22 cellular contexts compared by ENCODE assay signal in the genomic region with DNA sequence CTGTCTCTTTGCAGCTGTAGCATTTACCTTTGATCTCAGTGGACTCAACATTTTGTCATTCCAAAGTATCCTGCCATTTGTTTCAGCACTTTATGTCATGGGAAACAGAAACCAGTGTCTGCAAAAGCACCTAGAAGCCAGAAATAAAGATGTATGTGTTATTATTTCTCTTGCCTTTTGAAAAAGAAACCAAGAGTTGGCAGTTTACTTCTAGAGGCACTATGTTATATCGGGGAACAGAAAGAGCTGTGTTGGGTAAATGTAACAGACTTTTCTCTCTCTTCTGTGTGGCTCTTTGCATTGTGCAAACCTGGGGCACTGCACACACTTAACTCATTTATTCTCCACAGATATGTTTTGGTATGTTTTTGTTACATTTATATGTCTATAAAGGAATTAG.
"Had no signal": no experiment of that assay in that cellular context is flagged by ENCODE, and none has a peak within 500 bp of the region (broad histone marks: within the 10 kb centered on the region; RNA-seq: fewer than 3 reads in every experiment).

No MANE protein-coding gene starts in this region.

- ATAC-seq: Panc1, PC-3 had no signal

- H3K27ac ChIP-seq: RWPE1 had no signal

- DNase-seq: KBM-7; NCI-H1092; NCI-H1105 treated with DMSO at 0.1 percent for 48 hours; NCI-H1417 treated with DMSO at 0.1 percent for 48 hours; NCI-H146; NCI-H1694 treated with DMSO at 0.1 percent for 48 hours; NCI-H2029; NCI-H2081 treated with DMSO at 0.1 percent for 48 hours; NCI-H2171; NCI-H226; NCI-H446; NCI-H510A; NCI-H524 treated with DMSO at 0.1 percent for 48 hours; NCI-H69; NCI-H774; NK-92 treated with Interleukin-12 subunit alpha and Interleukin-12 subunit beta, amount 100 ng/mL, for 24 hours; PC-3; SHP77; SK-N-SH; SW 1271 had no signal

- H3K4me2 ChIP-seq: SK-N-SH had no signal

- H3K9ac ChIP-seq: SK-N-SH had no signal
